Comparison of ENCODE assay signal across 8 cellular contexts in the genomic region with DNA sequence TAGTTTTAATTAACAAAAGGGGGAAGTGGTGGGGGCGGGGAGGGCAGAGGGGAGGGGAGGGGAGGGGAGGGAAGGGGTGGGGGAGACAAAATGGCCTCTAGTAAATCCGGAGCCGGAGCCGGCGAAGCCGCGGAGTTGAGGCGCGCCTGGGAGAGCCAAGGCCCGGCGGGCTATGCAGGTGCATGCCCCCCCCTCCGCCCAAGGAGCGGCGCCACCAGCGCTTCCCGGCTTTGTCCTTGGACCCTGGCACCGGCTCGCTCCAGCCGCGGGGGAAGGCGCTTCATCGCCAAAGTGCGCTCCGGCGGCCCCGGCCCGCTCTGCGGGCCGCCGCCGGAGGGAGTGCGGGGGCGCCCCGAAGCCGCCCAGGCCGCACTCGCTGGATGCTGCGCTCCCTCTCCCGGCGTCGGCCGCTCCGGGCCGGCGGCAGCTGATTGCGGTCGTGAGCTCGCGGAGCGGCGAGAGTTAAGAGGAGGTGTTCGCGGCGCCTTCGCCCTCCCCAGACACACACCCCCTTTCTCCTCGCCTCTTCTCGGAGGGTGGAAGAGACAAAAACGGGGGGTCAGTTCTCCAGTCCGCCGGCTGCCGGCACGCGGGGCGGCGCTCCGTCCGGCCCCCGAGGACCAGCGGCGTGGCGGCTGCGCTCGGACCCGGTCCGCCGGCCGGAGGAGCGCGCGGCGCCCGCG. TPM values are rescaled to one million over a fixed set of nuclear protein-coding genes. Genes with fewer than 3 reads are reported as not detected.
DNase-seq lines count a peak whose midpoint lies in the region; ATAC-seq and TF ChIP-seq lines count a peak whose summit lies in the region.

A gene with protein sequence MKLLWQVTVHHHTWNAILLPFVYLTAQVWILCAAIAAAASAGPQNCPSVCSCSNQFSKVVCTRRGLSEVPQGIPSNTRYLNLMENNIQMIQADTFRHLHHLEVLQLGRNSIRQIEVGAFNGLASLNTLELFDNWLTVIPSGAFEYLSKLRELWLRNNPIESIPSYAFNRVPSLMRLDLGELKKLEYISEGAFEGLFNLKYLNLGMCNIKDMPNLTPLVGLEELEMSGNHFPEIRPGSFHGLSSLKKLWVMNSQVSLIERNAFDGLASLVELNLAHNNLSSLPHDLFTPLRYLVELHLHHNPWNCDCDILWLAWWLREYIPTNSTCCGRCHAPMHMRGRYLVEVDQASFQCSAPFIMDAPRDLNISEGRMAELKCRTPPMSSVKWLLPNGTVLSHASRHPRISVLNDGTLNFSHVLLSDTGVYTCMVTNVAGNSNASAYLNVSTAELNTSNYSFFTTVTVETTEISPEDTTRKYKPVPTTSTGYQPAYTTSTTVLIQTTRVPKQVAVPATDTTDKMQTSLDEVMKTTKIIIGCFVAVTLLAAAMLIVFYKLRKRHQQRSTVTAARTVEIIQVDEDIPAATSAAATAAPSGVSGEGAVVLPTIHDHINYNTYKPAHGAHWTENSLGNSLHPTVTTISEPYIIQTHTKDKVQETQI (minus strand): TSS at position 439 of the 683 bp plus-strand sequence. CDS start 797 bp downstream, outside the sequence.

- peak within 1 kb of the TSS in 7 of 8 donors; percentile 80 to 94 (median 87) for H3K27ac ChIP-seq in spleen

- TF ChIP-seq POLR2A in spleen (IDR thresholded peaks at IDR 0.05) = no peak

- H3K36me3 ChIP-seq in spleen = peaks cover 0 to 26% (median 6%) of the 10 kb centered on the region in 6 donors

- ATAC-seq in HG02852 (IDR thresholded peaks at IDR 0.05; ENCODE audit: unreplicated experiment) = peak; percentile 46

- 1 to 5% (median 2%) methylated on average over 17 to 82 of the region's 83 CpGs for WGBS in spleen, 5 donors

- H3K27me3 ChIP-seq in spleen (replicated peaks in 1 of 7) = peaks cover 0 to 27% (median 0%) of the 10 kb centered on the region in 7 donors

- H3K4me3 ChIP-seq in spleen = peak within 1 kb of the TSS; percentile 49 to 88 (median 64)

- peak in 2 of 11 experiments; percentile 8 to 15 for TF ChIP-seq CTCF in spleen (IDR thresholded peaks at IDR 0.05 in 8 of 11, conservative IDR thresholded peaks at IDR 0.05 in 3 of 11)

- H3K4me1 ChIP-seq in spleen = peaks cover 0 to 95% (median 40%) of the 10 kb centered on the region in 6 donors

- intact Hi-C loops in spleen (cut with DNase I; ENCODE audit: low total_unique reads) = loop anchor here (10.0 kb wide), 1 partner anchor 316 kb away; no protein-coding TSS in a partner anchor

- H3K9me3 ChIP-seq in spleen = no peaks in the 10 kb centered on the region

- DNase-seq in NCI-H345 (lab: John Stamatoyannopoulos, UW) (peak; percentile 29), NCI-H345 treated with DMSO at 0.1 percent for 48 hours (lab: John Stamatoyannopoulos, UW; ENCODE audit: unreplicated experiment) (no peak), SK-N-DZ (ENCODE audit: low spot score) (peak; percentile 28), cerebellum (ENCODE audit: low spot score) (peak; percentile 58), iris pigment epithelial cell (ENCODE audit: low read depth) (peak; percentile 71), spleen (peak; percentile 90), GOT3 (lab: John Stamatoyannopoulos, UW) (no peak)

RNA-seq across cellular contexts. Expression of the gene that starts here (rescaled TPM):
- polyA plus RNA-seq in SK-N-DZ (2014; cell fraction: cytosol; rRNA removed) = 1.4 and 1.9 TPM in 2 replicates
- 1.4 and 1.9 TPM in 2 replicates for polyA plus RNA-seq in SK-N-DZ (2014; cell fraction: nucleus; rRNA removed)
- total RNA-seq in cerebellum = 21.4 TPM
- total RNA-seq in spleen = 10 to 100 TPM; 13.7 to 43.4 (median 18.3) TPM
- polyA plus RNA-seq in spleen = 1 to 10 TPM in 2 of 3 donors, under 1 TPM in 1; 0.78 to 3.7 (median 1.4) TPM

Comparison
In these comparisons a context has a peak if more than half of its experiments do, and no peak if none do; other contexts are left out.
1. DNase-seq: peak in NCI-H345 (single experiment), SK-N-DZ (single experiment), cerebellum (single experiment), iris pigment epithelial cell (single experiment) and spleen (single experiment); none in NCI-H345 treated with DMSO at 0.1 percent for 48 hours (single experiment) and GOT3 (single experiment).